Comparison of ENCODE assay signal across 8 cellular contexts in genomic region chr7:129218514-129219036, GRCh38. TPM values are rescaled to one million over a fixed set of nuclear protein-coding genes. Genes with fewer than 3 reads are reported as not detected.
DNase-seq lines count a peak whose midpoint lies in the region; ATAC-seq and TF ChIP-seq lines count a peak whose summit lies in the region.

No MANE protein-coding gene starts in this region.

- no peaks in the 10 kb centered on the region for H3F3A ChIP-seq in Loucy (ENCODE audit: low read depth)
- H3F3A ChIP-seq in neural cell (ENCODE audit: insufficient read depth, low read length, poor library complexity, severe bottlenecking) = no peaks in the 10 kb centered on the region

- H4K20me1 ChIP-seq in Loucy (ENCODE audit: insufficient read depth, low read length, poor library complexity, severe bottlenecking) (no peaks in the 10 kb centered on the region), neural cell (ENCODE audit: insufficient read depth) (no peaks in the 10 kb centered on the region)

- H3K4me3 Mint-ChIP-seq in activated T-cell treated with anti-CD3 and anti-CD28 coated beads, Interleukin-2, amount 50 U/mL, for 24 hours = no peak overlapping the region

- H2AFZ ChIP-seq in Loucy (ENCODE audit: low read length) (peak overlapping the region; percentile 65), neural cell (ENCODE audit: low read depth, low read length) (no peak overlapping the region)

- H3K27ac ChIP-seq in Panc1 (ENCODE audit: low read length) = no peak overlapping the region
- no peak overlapping the region for H3K27ac ChIP-seq in neural cell (ENCODE audit: low read length)

- H3K4me1 Mint-ChIP-seq in activated T-cell treated with anti-CD3 and anti-CD28 coated beads, Interleukin-2, amount 50 U/mL, for 24 hours (ENCODE audit: low read depth) = peaks cover 11% of the 10 kb centered on the region

- CTCF ChIA-PET in Panc1 (lab: Charles Lee) = interaction anchor here (0.5 to 1.4 kb wide), 9 partner anchors 72 to 253 kb away, joined by 3 to 11 read pairs (median 4); no protein-coding TSS in a partner anchor

- no peak for TF ChIP-seq EP300 in neural cell (conservative IDR thresholded peaks at IDR 0.05; ENCODE audit: poor library complexity, severe bottlenecking)

- TF ChIP-seq CTCF in Loucy (conservative IDR thresholded peaks at IDR 0.05; ENCODE audit: low read length) = peak; percentile 95
- peak; percentile 87 for TF ChIP-seq CTCF in Panc1 (IDR thresholded peaks at IDR 0.05)
- peak; percentile 89 for TF ChIP-seq CTCF in fibroblast of mammary gland (conservative IDR thresholded peaks at IDR 0.05; ENCODE audit: control insufficient read depth, insufficient read depth, low read depth, low read length)
- TF ChIP-seq CTCF in neural cell (IDR thresholded peaks at IDR 0.05; ENCODE audit: poor library complexity, severe bottlenecking) = peak; percentile 95

- ATAC-seq in GM18498 (IDR thresholded peaks at IDR 0.05; ENCODE audit: unreplicated experiment) (peak; percentile 68), Panc1 (peak; percentile 93), GM21381 (IDR thresholded peaks at IDR 0.05; ENCODE audit: unreplicated experiment) (no peak)

- no peaks in the 10 kb centered on the region for H3K36me3 ChIP-seq in Loucy (ENCODE audit: insufficient read depth, low read length)
- H3K36me3 ChIP-seq in Panc1 (ENCODE audit: control insufficient read depth, insufficient read depth, low read length) = no peaks in the 10 kb centered on the region
- no peaks in the 10 kb centered on the region for H3K36me3 ChIP-seq in neural cell (ENCODE audit: insufficient read depth, low read length)

- no peak overlapping the region for H3K9ac ChIP-seq in Loucy (ENCODE audit: low read depth, low read length, poor library complexity, severe bottlenecking)
- H3K9ac ChIP-seq in neural cell (ENCODE audit: low read length) = no peak overlapping the region

- intact Hi-C loops in Panc1 (cut with micrococcal nuclease; ENCODE audit: unreplicated experiment) = loop anchor here (1.0 to 2.0 kb wide), 3 partner anchors 52 to 254 kb away; no protein-coding TSS in a partner anchor

- H3K9me3 ChIP-seq in Loucy (ENCODE audit: insufficient read depth, low read depth, low read length) (no peaks in the 10 kb centered on the region), Panc1 (ENCODE audit: control insufficient read depth, insufficient read depth, low read depth, low read length) (no peaks in the 10 kb centered on the region), neural cell (ENCODE audit: low read length) (no peaks in the 10 kb centered on the region)

- in situ Hi-C loops in Panc1 (cut with HindIII; ENCODE audit: low pct_unique_long_range_greater_than_20kb, low sequenced_read_pairs) = no loop called here

- no peak overlapping the region for H3K27ac Mint-ChIP-seq in activated T-cell treated with anti-CD3 and anti-CD28 coated beads, Interleukin-2, amount 50 U/mL, for 24 hours

- H3K9me2 ChIP-seq in Loucy (replicated peaks; ENCODE audit: low read depth, low read length) = no peaks in the 10 kb centered on the region
- no peaks in the 10 kb centered on the region for H3K9me2 ChIP-seq in neural cell (ENCODE audit: insufficient read depth, low read length)

- no peaks in the 10 kb centered on the region for H3K4me1 ChIP-seq in Loucy (ENCODE audit: insufficient read depth, low read length, poor library complexity, severe bottlenecking)
- no peaks in the 10 kb centered on the region; the same call in 1 of the 2 replicates for H3K4me1 ChIP-seq in Panc1 (ENCODE audit: control insufficient read depth, insufficient read depth, low read length)

- TF ChIP-seq RAD21 in neural cell (conservative IDR thresholded peaks at IDR 0.05) = peak; percentile 95

- DNase-seq in Panc1 (ENCODE audit: low read depth, low spot score) (peak; percentile 73), fibroblast of mammary gland (ENCODE audit: low read depth) (peak; percentile 79)
- DNase-seq in activated T-cell treated with anti-CD3 and anti-CD28 coated beads, Interleukin-2, amount 50 U/mL, for 24 hours = peak; percentile 82
- peak; percentile 59 to 82 (median 70) for DNase-seq in stimulated activated naive CD4-positive, alpha-beta T cell (lab: John Stamatoyannopoulos, UW)

- H3K36me3 Mint-ChIP-seq in activated T-cell treated with anti-CD3 and anti-CD28 coated beads, Interleukin-2, amount 50 U/mL, for 24 hours (ENCODE audit: low read depth) = no peaks in the 10 kb centered on the region

- H3K4me3 ChIP-seq in Loucy (ENCODE audit: low read length, poor library complexity, severe bottlenecking) = no peak overlapping the region
- H3K4me3 ChIP-seq in Panc1 (ENCODE audit: low read depth in 2 of 2, low read length in 2 of 2) = no peak overlapping the region
- H3K4me3 ChIP-seq in fibroblast of mammary gland (ENCODE audit: control insufficient read depth, low read depth, low read length) = no peak overlapping the region
- no peak overlapping the region for H3K4me3 ChIP-seq in neural cell (ENCODE audit: low read length)

- no peaks in the 10 kb centered on the region for H3K9me3 Mint-ChIP-seq in activated T-cell treated with anti-CD3 and anti-CD28 coated beads, Interleukin-2, amount 50 U/mL, for 24 hours

- H3K27me3 ChIP-seq in Loucy (ENCODE audit: insufficient read depth, low read length, poor library complexity, severe bottlenecking) (no peaks in the 10 kb centered on the region), Panc1 (ENCODE audit: control insufficient read depth, insufficient read depth, low read length) (no peaks in the 10 kb centered on the region), neural cell (ENCODE audit: insufficient read depth, low read depth, low read length) (no peaks in the 10 kb centered on the region)

- no TSS peak for BruUV-seq in Panc1 (replicated peaks; lab: Mats Ljungman, UMichigan)

- peaks cover 4% of the 10 kb centered on the region for H3K27me3 Mint-ChIP-seq in activated T-cell treated with anti-CD3 and anti-CD28 coated beads, Interleukin-2, amount 50 U/mL, for 24 hours

- H3K79me2 ChIP-seq in Loucy (ENCODE audit: insufficient read depth, low read length) = no peaks in the 10 kb centered on the region
- H3K79me2 ChIP-seq in neural cell (replicated peaks; ENCODE audit: insufficient read depth, low read length) = no peaks in the 10 kb centered on the region

- POLR2A ChIA-PET in Panc1 (lab: Charles Lee) = no interaction called here

- peak overlapping the region; percentile 35 for H3K4me2 ChIP-seq in Loucy (ENCODE audit: low read depth, low read length, poor library complexity, severe bottlenecking)
- no peak overlapping the region for H3K4me2 ChIP-seq in neural cell (ENCODE audit: low read length)

TF ChIP-seq in neural cell, 6 proteins besides CTCF, POLR2A, EP300 and RAD21:
- TF ChIP-seq SMC3 (conservative IDR thresholded peaks at IDR 0.05; ENCODE audit: poor library complexity) (peak; percentile 95), MXI1 (conservative IDR thresholded peaks at IDR 0.05; ENCODE audit: poor library complexity, severe bottlenecking) (no peak)
TF ChIP-seq in neural cell: peak in this region for 1.

RNA-seq across cellular contexts. Expression of gene AHCYL2, which starts 6.3 kb away (rescaled TPM):
- 20.2 TPM for total RNA-seq in Panc1 (2021; ENCODE audit: unreplicated experiment)
- polyA plus RNA-seq in Panc1 (2012; ENCODE audit: insufficient read length) = 12.5 TPM
- polyA plus RNA-seq in neural cell = 38.8 and 39.9 TPM in 2 replicates
- 51.9 and 64.6 TPM in 2 replicates for polyA minus RNA-seq in neural cell

RNA-seq across cellular contexts. Expression of gene SMO, which starts 30.1 kb away (rescaled TPM):
- total RNA-seq in Panc1 (2021; ENCODE audit: unreplicated experiment) = 2.9 TPM
- 4.0 TPM for polyA plus RNA-seq in Panc1 (2012; ENCODE audit: insufficient read length)
- polyA plus RNA-seq in neural cell = 8.8 and 14.7 TPM in 2 replicates
- 13.1 and 18.5 TPM in 2 replicates for polyA minus RNA-seq in neural cell
